ENCODE assay signal across 1 cellular context in the genomic region with DNA sequence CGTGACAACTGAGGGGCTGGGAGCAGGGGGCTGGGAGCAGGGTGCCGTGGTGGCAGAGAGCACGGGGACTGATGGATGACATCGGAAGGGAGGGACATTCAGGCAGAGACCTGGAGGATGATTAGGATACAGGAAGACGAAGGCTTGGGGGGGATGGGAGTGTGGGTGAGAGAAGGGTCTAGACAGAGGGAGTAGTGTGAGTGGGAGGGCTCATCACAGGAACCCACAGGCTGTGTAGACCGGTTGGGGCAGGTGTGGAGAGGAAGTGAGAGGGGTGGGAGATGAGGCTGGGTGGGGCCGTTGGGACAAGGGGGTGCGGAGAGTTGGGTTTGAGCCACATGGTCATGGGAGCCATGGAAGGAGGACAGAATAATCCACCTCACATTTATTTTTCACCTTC.
TF ChIP-seq lines count a peak whose summit lies in the region.

No MANE protein-coding gene starts in this region.

TF ChIP-seq in H1, 55 proteins besides CTCF, POLR2A, EP300 and RAD21:
- no peak for TF ChIP-seq SP1 (IDR thresholded peaks at IDR 0.05; ENCODE audit: low read depth, low read length)
- TF ChIP-seq, protein P1, sequence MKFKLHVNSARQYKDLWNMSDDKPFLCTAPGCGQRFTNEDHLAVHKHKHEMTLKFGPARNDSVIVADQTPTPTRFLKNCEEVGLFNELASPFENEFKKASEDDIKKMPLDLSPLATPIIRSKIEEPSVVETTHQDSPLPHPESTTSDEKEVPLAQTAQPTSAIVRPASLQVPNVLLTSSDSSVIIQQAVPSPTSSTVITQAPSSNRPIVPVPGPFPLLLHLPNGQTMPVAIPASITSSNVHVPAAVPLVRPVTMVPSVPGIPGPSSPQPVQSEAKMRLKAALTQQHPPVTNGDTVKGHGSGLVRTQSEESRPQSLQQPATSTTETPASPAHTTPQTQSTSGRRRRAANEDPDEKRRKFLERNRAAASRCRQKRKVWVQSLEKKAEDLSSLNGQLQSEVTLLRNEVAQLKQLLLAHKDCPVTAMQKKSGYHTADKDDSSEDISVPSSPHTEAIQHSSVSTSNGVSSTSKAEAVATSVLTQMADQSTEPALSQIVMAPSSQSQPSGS (IDR thresholded peaks at IDR 0.05; ENCODE audit: low read length) = no peak
- no peak for TF ChIP-seq CBX5 (IDR thresholded peaks at IDR 0.05; ENCODE audit: low read depth, low read length)
